Comparison of ENCODE assay signal across 8 cellular contexts in the genomic region with DNA sequence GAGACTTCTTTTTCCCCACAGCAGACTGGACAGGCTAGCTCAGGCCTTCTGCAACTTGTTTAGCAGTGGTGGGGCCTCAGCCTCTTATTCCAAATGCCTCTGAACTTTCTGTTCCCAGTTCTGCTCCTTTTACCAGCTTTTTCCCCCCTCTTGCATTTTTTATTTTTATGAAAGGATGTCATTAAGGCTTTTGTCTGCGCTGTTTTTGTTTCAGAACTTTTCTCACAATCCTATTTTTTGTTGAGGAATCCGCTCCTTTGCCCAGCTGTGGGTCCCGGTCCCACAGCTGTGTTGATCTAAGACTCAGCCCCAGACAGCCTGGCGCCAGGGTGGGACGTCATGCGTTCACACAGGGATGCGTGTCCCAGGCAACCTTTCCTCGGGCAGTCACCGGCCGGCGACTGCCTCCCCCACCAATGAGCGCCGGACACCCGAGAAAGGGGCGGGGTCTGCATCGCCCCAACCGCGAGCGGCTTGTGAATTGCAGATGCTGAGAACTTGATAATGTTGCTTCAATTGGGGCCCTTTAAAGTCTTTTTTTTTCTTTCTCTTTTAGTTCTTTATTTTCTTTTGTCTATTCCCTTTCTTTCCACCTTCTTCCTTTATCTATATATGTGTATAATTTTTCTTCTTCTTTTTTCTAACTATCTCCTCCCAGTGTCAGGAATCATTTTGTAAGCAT. TPM values are rescaled to one million over a fixed set of nuclear protein-coding genes. Genes with fewer than 3 reads are reported as not detected.
DNase-seq lines count a peak whose midpoint lies in the region; ATAC-seq and TF ChIP-seq lines count a peak whose summit lies in the region.

No MANE protein-coding gene starts in this region.

- peak; percentile 44 to 45 for TF ChIP-seq POLR2A in gastroesophageal sphincter (IDR thresholded peaks at IDR 0.05)

- peak; percentile 32 for ATAC-seq in GM21367 (IDR thresholded peaks at IDR 0.05; ENCODE audit: unreplicated experiment)
- peak in 1 of 2 donors; percentile 41 for ATAC-seq in activated naive CD4-positive, alpha-beta T cell treated with anti-CD3 and anti-CD28 coated beads, Interleukin-2, amount 50 U/mL, for 72 hours
- peak; percentile 90 for ATAC-seq in gastroesophageal sphincter
- no peak for ATAC-seq in HG02840 (IDR thresholded peaks at IDR 0.05; ENCODE audit: low FRiP score, unreplicated experiment)

- peak overlapping the region; percentile 94 to 98 (median 97) for H3K27ac ChIP-seq in gastroesophageal sphincter

- peak; percentile 95 for DNase-seq in AG09309 (ENCODE audit: low read depth)
- peak; percentile 96 for DNase-seq in NCI-H226
- peak in 1 of 2 donors; percentile 67 for DNase-seq in activated naive CD4-positive, alpha-beta T cell treated with anti-CD3 and anti-CD28 coated beads, Interleukin-2, amount 50 U/mL, for 72 hours (ENCODE audit: low spot score in 2 of 2)
- DNase-seq in neural crest cell (ENCODE audit: low read depth, low spot score): peak; percentile 84
- DNase-seq in stimulated activated CD4-positive, alpha-beta T cell treated with anti-CD3 and anti-CD28 coated beads, Interleukin-4, amount 100 ng/mL, for 1 hour: no peak

- H3K4me1 Mint-ChIP-seq in neural crest cell: peaks cover 77% of the 10 kb centered on the region

- no peaks in the 10 kb centered on the region for H3K27me3 ChIP-seq in gastroesophageal sphincter

- peaks cover 34% of the 10 kb centered on the region for H3K27me3 Mint-ChIP-seq in neural crest cell (ENCODE audit: low read depth)

- H3K36me3 Mint-ChIP-seq in activated naive CD4-positive, alpha-beta T cell treated with anti-CD3 and anti-CD28 coated beads, Interleukin-2, amount 50 U/mL, for 72 hours: peaks cover 11 to 26% of the 10 kb centered on the region in 2 donors
- H3K36me3 Mint-ChIP-seq in neural crest cell (ENCODE audit: low read depth): no peaks in the 10 kb centered on the region

- peak; percentile 66 for TF ChIP-seq EP300 in gastroesophageal sphincter (IDR thresholded peaks at IDR 0.05)

- 0% methylated on average over 17 to 18 of the region's 19 CpGs for WGBS in gastroesophageal sphincter (ENCODE audit: low coverage in 1 of 2), 2 donors

- H3K4me3 ChIP-seq in AG09309 (ENCODE audit: control insufficient read depth, low read depth, low read length) (no peak overlapping the region; the same call in 1 of the 2 replicates), gastroesophageal sphincter (peak overlapping the region in 1 of 2 donors; percentile 88)

- no peaks in the 10 kb centered on the region for H3K9me3 ChIP-seq in gastroesophageal sphincter

- peak overlapping the region; percentile 82 for H3K4me3 Mint-ChIP-seq in neural crest cell

- H3K4me1 ChIP-seq in gastroesophageal sphincter: peaks cover 18 to 89% (median 44%) of the 10 kb centered on the region in 3 donors

- TF ChIP-seq CTCF in AG09309 (IDR thresholded peaks at IDR 0.05; ENCODE audit: control insufficient read depth, insufficient read depth, low read depth, low read length, missing control alignments) (no peak), gastroesophageal sphincter (IDR thresholded peaks at IDR 0.05) (no peak), neural crest cell (conservative IDR thresholded peaks at IDR 0.05) (no peak)

- peaks cover 0 to 9% of the 10 kb centered on the region in 2 donors for H3K36me3 ChIP-seq in gastroesophageal sphincter

- H3K27ac Mint-ChIP-seq in activated naive CD4-positive, alpha-beta T cell treated with anti-CD3 and anti-CD28 coated beads, Interleukin-2, amount 50 U/mL, for 72 hours: peak overlapping the region; percentile 26 to 84
- peak overlapping the region; percentile 91 for H3K27ac Mint-ChIP-seq in neural crest cell (ENCODE audit: unreplicated experiment)

- H3K9me3 Mint-ChIP-seq in activated naive CD4-positive, alpha-beta T cell treated with anti-CD3 and anti-CD28 coated beads, Interleukin-2, amount 50 U/mL, for 72 hours: no peaks in the 10 kb centered on the region
- H3K9me3 Mint-ChIP-seq in neural crest cell: no peaks in the 10 kb centered on the region

RNA-seq across cellular contexts. Expression of a gene that starts 3.0 kb away (rescaled TPM):
- total RNA-seq in activated naive CD4-positive, alpha-beta T cell treated with anti-CD3 and anti-CD28 coated beads, Interleukin-2, amount 50 U/mL, for 72 hours: 100 to 1,000 TPM in 1 of 2 donors, 10 to 100 TPM in 1; 31.5 to 290 TPM
- 100 to 1,000 TPM; 144 to 270 (median 221) TPM for total RNA-seq in gastroesophageal sphincter
- 36.2 and 40.9 TPM in 2 replicates for total RNA-seq in neural crest cell

RNA-seq across cellular contexts. Expression of a gene that starts 31.2 kb away (rescaled TPM):
- 10 to 100 TPM; 19.3 to 23.2 TPM for total RNA-seq in activated naive CD4-positive, alpha-beta T cell treated with anti-CD3 and anti-CD28 coated beads, Interleukin-2, amount 50 U/mL, for 72 hours
- total RNA-seq in gastroesophageal sphincter (under 1 TPM in 2 of 4 donors, not detected in 2; 0.08 to 0.17 TPM), neural crest cell (23.5 and 23.7 TPM in 2 replicates)

Comparison
In these comparisons a context has a peak if more than half of its experiments do, and no peak if none do; other contexts are left out.
1. RNA of a gene that starts 31.2 kb away (total RNA-seq): 23.5 to 23.7 TPM in neural crest cell and 19.3 to 23.2 TPM in activated naive CD4-positive, alpha-beta T cell treated with anti-CD3 and anti-CD28 coated beads, Interleukin-2, amount 50 U/mL, for 72 hours; 0.08 to 0.17 TPM in gastroesophageal sphincter; every median in the first group is over 10 times any median in the second.